Comparison of ENCODE assay signal across 14 cellular contexts in the genomic region with DNA sequence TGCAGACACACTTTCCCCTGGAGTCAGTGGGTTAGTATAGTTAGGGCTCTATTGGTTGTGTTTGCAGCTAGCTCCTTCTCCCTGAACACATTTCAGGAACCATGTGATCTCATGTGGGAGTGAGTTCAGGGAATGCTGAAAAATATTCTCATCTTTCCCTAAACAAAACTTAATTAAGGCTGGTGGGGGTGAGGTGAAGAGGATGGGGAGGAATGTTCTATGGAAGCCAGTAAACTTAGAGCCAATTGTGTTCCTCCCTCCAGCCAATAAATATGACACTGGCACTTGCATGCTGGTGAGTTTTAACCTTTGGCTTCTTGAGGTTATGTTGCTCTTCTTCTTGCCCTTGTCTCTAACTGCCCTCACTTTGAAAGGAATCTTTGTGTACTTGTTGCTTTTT.
"Had no signal": no experiment of that assay in that cellular context is flagged by ENCODE, and none has a peak within 500 bp of the region (broad histone marks: within the 10 kb centered on the region; RNA-seq: fewer than 3 reads in every experiment).

No MANE protein-coding gene starts in this region.

- H3K27ac Mint-ChIP-seq: activated CD4-positive, alpha-beta memory T cell treated with anti-CD3 and anti-CD28 coated beads, Interleukin-2, amount 10 ng/mL, durations not matched to agents 7 days and 5 days; activated naive CD8-positive, alpha-beta T cell treated with anti-CD3 and anti-CD28 coated beads, Interleukin-2, amount 50 U/mL, for 24 hours; activated T-cell treated with anti-CD3 and anti-CD28 coated beads, Interleukin-2, amount 50 U/mL, for 72 hours had no signal

- H3K27me3 Mint-ChIP-seq: activated naive CD8-positive, alpha-beta T cell treated with anti-CD3 and anti-CD28 coated beads, Interleukin-2, amount 50 U/mL, for 24 hours had no signal

- H3K9me3 ChIP-seq: ascending aorta, mucosa of descending colon, pancreas, tibial artery, vagina had no signal

- H3K27ac ChIP-seq: ascending aorta, dorsolateral prefrontal cortex, tibial artery, vagina had no signal

- H3K36me3 ChIP-seq: pancreas, tibial artery, vagina had no signal

- H3K27me3 ChIP-seq: ascending aorta, dorsolateral prefrontal cortex, pancreas, tibial artery, vagina had no signal

- H3K4me3 Mint-ChIP-seq: activated CD4-positive, alpha-beta memory T cell treated with anti-CD3 and anti-CD28 coated beads, Interleukin-2, amount 10 ng/mL, durations not matched to agents 7 days and 5 days; activated naive CD8-positive, alpha-beta T cell treated with anti-CD3 and anti-CD28 coated beads, Interleukin-2, amount 50 U/mL, for 24 hours; activated T-cell treated with anti-CD3 and anti-CD28 coated beads, Interleukin-2, amount 50 U/mL, for 72 hours had no signal

- H3K9me3 Mint-ChIP-seq: activated CD4-positive, alpha-beta memory T cell treated with anti-CD3 and anti-CD28 coated beads, Interleukin-2, amount 10 ng/mL, durations not matched to agents 7 days and 5 days; activated naive CD8-positive, alpha-beta T cell treated with anti-CD3 and anti-CD28 coated beads, Interleukin-2, amount 50 U/mL, for 24 hours; activated T-cell treated with anti-CD3 and anti-CD28 coated beads, Interleukin-2, amount 50 U/mL, for 72 hours had no signal

- H3K4me3 ChIP-seq: ascending aorta, dorsolateral prefrontal cortex, mucosa of descending colon, pancreas, tibial artery, vagina had no signal

- ATAC-seq: activated naive CD8-positive, alpha-beta T cell treated with anti-CD3 and anti-CD28 coated beads, Interleukin-2, amount 50 U/mL, for 24 hours; activated T-cell treated with anti-CD3 and anti-CD28 coated beads, Interleukin-2, amount 50 U/mL, for 72 hours; left cardiac atrium had no signal

- DNase-seq: activated CD4-positive, alpha-beta memory T cell treated with anti-CD3 and anti-CD28 coated beads, Interleukin-2, amount 10 ng/mL, durations not matched to agents 7 days and 5 days; activated CD8-positive, alpha-beta memory T cell treated with anti-CD3 and anti-CD28 coated beads, Interleukin-2, amount 50 U/mL, for 4 hours; activated naive CD4-positive, alpha-beta T cell; activated naive CD8-positive, alpha-beta T cell treated with anti-CD3 and anti-CD28 coated beads, Interleukin-2, amount 50 U/mL, for 24 hours; activated T-cell treated with anti-CD3 and anti-CD28 coated beads, Interleukin-2, amount 50 U/mL, for 72 hours; dorsolateral prefrontal cortex; head of caudate nucleus; left cardiac atrium; mucosa of descending colon; pancreas; stimulated activated CD4-positive, alpha-beta T cell treated with anti-CD3 and anti-CD28 coated beads, Interleukin-4, amount 100 ng/mL, for 1 hour; tibial artery had no signal
